In the genomic region with DNA sequence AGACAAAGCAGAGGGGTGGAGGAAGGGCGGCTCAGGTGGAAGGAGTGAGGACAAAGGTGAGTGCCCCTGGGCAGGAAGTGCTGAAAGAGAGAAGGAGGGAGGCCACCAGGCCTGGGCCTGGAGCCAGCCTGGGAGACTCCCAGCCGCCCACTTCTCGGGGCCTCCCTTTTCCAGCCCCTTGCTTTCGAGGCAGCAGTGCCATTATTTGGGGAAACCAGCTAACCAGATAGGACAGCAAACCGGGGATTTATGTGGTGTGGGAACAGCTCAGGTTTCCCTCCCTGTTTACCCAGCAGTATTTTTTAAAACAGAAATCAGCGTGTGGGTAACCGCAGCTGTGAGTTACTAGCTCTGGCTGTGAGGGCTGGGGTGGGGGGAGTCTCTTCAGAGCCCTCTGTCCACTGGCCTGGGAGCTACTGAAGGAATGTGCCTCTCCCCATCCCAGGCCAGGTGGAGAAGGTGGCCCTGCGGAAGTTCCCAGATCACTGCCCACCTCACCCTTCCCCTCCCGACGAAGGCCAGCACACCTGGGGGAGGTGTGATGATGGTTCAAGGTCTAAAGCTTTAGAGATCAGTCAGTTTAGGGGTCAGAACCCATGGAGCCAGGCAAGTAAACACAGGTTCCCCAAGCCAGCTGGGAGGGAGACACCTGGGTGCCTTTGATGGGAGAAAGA, we compare ENCODE assay signal across 1 cellular context.
TF ChIP-seq lines count a peak whose summit lies in the region.

No MANE protein-coding gene starts in this region.

TF ChIP-seq in HepG2, 621 proteins besides CTCF, POLR2A, EP300 and RAD21 (continued from another document and continues in another):
- TF ChIP-seq, protein P1, sequence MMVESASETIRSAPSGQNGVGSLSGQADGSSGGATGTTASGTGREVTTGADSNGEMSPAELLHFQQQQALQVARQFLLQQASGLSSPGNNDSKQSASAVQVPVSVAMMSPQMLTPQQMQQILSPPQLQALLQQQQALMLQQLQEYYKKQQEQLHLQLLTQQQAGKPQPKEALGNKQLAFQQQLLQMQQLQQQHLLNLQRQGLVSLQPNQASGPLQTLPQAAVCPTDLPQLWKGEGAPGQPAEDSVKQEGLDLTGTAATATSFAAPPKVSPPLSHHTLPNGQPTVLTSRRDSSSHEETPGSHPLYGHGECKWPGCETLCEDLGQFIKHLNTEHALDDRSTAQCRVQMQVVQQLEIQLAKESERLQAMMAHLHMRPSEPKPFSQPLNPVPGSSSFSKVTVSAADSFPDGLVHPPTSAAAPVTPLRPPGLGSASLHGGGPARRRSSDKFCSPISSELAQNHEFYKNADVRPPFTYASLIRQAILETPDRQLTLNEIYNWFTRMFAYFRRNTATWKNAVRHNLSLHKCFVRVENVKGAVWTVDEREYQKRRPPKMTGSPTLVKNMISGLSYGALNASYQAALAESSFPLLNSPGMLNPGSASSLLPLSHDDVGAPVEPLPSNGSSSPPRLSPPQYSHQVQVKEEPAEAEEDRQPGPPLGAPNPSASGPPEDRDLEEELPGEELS (CRISPR knock-in tag; IDR thresholded peaks at IDR 0.05) = peak; percentile 64
- TF ChIP-seq, protein P2, sequence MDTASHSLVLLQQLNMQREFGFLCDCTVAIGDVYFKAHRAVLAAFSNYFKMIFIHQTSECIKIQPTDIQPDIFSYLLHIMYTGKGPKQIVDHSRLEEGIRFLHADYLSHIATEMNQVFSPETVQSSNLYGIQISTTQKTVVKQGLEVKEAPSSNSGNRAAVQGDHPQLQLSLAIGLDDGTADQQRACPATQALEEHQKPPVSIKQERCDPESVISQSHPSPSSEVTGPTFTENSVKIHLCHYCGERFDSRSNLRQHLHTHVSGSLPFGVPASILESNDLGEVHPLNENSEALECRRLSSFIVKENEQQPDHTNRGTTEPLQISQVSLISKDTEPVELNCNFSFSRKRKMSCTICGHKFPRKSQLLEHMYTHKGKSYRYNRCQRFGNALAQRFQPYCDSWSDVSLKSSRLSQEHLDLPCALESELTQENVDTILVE (CRISPR knock-in tag; IDR thresholded peaks at IDR 0.05) = no peak
- TF ChIP-seq YEATS4 (CRISPR knock-in tag; IDR thresholded peaks at IDR 0.05; ENCODE audit: borderline replicate concordance) (no peak), FOSL1 (CRISPR knock-in tag; IDR thresholded peaks at IDR 0.05; ENCODE audit: borderline replicate concordance) (no peak), TARDBP (CRISPR knock-in tag; IDR thresholded peaks at IDR 0.05) (0 out of 2 replicates have a peak, but pooled peaks have one; percentile 46), SKI (IDR thresholded peaks at IDR 0.05; ENCODE audit: partially characterized antibody) (no peak), ZNF788 (CRISPR knock-in tag; IDR thresholded peaks at IDR 0.05; ENCODE audit: borderline replicate concordance) (no peak), TBP (CRISPR knock-in tag; IDR thresholded peaks at IDR 0.05) (no peak), SNRNP70 (IDR thresholded peaks at IDR 0.05; ENCODE audit: low read depth, low read length) (no peak), ZNF10 (CRISPR knock-in tag; IDR thresholded peaks at IDR 0.05; ENCODE audit: borderline replicate concordance, low read depth) (no peak), ZNF225 (CRISPR knock-in tag; IDR thresholded peaks at IDR 0.05) (no peak), CCAR2 (optimal IDR thresholded peaks at IDR 0.05; ENCODE audit: low read depth, low read length) (no peak), ZNF460 (CRISPR knock-in tag; IDR thresholded peaks at IDR 0.05; ENCODE audit: borderline replicate concordance) (no peak), ZNF263 (CRISPR knock-in tag; IDR thresholded peaks at IDR 0.05) (peak; percentile 18; the same call in 1 of the 2 replicates), BRD4 (CRISPR knock-in tag; IDR thresholded peaks at IDR 0.05) (peak; percentile 36; the same call in 1 of the 2 replicates), TBX2 (CRISPR knock-in tag; IDR thresholded peaks at IDR 0.05; ENCODE audit: borderline replicate concordance) (peak; percentile 95), FOXA3 (CRISPR knock-in tag; IDR thresholded peaks at IDR 0.05) (peak; percentile 46; the same call in 1 of the 2 replicates), ZFP36L1 (CRISPR knock-in tag; IDR thresholded peaks at IDR 0.05) (no peak), ZNF672 (CRISPR knock-in tag; IDR thresholded peaks at IDR 0.05) (no peak), REPIN1 (CRISPR knock-in tag; IDR thresholded peaks at IDR 0.05; ENCODE audit: borderline replicate concordance, low read depth) (peak; percentile 50; the same call in 1 of the 2 replicates), PPARG (CRISPR knock-in tag; conservative IDR thresholded peaks at IDR 0.05) (peak; percentile 82), ZNF879 (CRISPR knock-in tag; IDR thresholded peaks at IDR 0.05) (no peak), TEAD2 (CRISPR knock-in tag; IDR thresholded peaks at IDR 0.05) (no peak), MIER2 (CRISPR knock-in tag; IDR thresholded peaks at IDR 0.05) (0 out of 2 replicates have a peak, but pooled peaks have one; percentile 12), CEBPB (IDR thresholded peaks at IDR 0.05; ENCODE audit: borderline replicate concordance, low read depth, low read length) (no peak), NFIC (IDR thresholded peaks at IDR 0.05; ENCODE audit: low read length) (no peak), MED1 (CRISPR knock-in tag; IDR thresholded peaks at IDR 0.05) (peak; percentile 33; the same call in 1 of the 2 replicates), ZNF543 (CRISPR knock-in tag; IDR thresholded peaks at IDR 0.05) (peak; percentile 95), ZNF615 (CRISPR knock-in tag; IDR thresholded peaks at IDR 0.05; ENCODE audit: borderline replicate concordance) (no peak), ZNF547 (CRISPR knock-in tag; IDR thresholded peaks at IDR 0.05) (peak; percentile 2; the same call in 1 of the 2 replicates), ZNF383 (CRISPR knock-in tag; IDR thresholded peaks at IDR 0.05; ENCODE audit: borderline replicate concordance) (0 out of 2 replicates have a peak, but pooled peaks have one; percentile 90), BORCS8-MEF2B (CRISPR knock-in tag; IDR thresholded peaks at IDR 0.05) (peak; percentile 18; the same call in 1 of the 2 replicates), NFYB (CRISPR knock-in tag; IDR thresholded peaks at IDR 0.05) (no peak), ZNF567 (CRISPR knock-in tag; IDR thresholded peaks at IDR 0.05; ENCODE audit: borderline replicate concordance) (no peak), ZNF83 (CRISPR knock-in tag; IDR thresholded peaks at IDR 0.05; ENCODE audit: borderline replicate concordance) (no peak), GABPB1 (CRISPR knock-in tag; IDR thresholded peaks at IDR 0.05) (peak; percentile 51), ZNF350 (CRISPR knock-in tag; IDR thresholded peaks at IDR 0.05; ENCODE audit: borderline replicate concordance, low read depth) (peak; percentile 23; the same call in 1 of the 2 replicates), MEIS2 (CRISPR knock-in tag; IDR thresholded peaks at IDR 0.05) (0 out of 2 replicates have a peak, but pooled peaks have one; percentile 46), ZNF235 (CRISPR knock-in tag; IDR thresholded peaks at IDR 0.05; ENCODE audit: borderline replicate concordance) (no peak), ZNF589 (CRISPR knock-in tag; conservative IDR thresholded peaks at IDR 0.05) (no peak), FOXA1 (IDR thresholded peaks at IDR 0.05) (no peak), FOXA1 (CRISPR knock-in tag; IDR thresholded peaks at IDR 0.05) (0 out of 2 replicates have a peak, but pooled peaks have one; percentile 44), ZNF768 (CRISPR knock-in tag; IDR thresholded peaks at IDR 0.05) (no peak), ZBTB7A (CRISPR knock-in tag; IDR thresholded peaks at IDR 0.05) (peak; percentile 73; the same call in 1 of the 2 replicates), ARNTL (CRISPR knock-in tag; IDR thresholded peaks at IDR 0.05) (peak; percentile 35; the same call in 1 of the 2 replicates), ZFP41 (CRISPR knock-in tag; IDR thresholded peaks at IDR 0.05; ENCODE audit: borderline replicate concordance) (no peak)
- TF ChIP-seq, protein P3, sequence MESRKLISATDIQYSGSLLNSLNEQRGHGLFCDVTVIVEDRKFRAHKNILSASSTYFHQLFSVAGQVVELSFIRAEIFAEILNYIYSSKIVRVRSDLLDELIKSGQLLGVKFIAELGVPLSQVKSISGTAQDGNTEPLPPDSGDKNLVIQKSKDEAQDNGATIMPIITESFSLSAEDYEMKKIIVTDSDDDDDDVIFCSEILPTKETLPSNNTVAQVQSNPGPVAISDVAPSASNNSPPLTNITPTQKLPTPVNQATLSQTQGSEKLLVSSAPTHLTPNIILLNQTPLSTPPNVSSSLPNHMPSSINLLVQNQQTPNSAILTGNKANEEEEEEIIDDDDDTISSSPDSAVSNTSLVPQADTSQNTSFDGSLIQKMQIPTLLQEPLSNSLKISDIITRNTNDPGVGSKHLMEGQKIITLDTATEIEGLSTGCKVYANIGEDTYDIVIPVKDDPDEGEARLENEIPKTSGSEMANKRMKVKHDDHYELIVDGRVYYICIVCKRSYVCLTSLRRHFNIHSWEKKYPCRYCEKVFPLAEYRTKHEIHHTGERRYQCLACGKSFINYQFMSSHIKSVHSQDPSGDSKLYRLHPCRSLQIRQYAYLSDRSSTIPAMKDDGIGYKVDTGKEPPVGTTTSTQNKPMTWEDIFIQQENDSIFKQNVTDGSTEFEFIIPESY (CRISPR knock-in tag; IDR thresholded peaks at IDR 0.05) = no peak
- TF ChIP-seq, protein P4, sequence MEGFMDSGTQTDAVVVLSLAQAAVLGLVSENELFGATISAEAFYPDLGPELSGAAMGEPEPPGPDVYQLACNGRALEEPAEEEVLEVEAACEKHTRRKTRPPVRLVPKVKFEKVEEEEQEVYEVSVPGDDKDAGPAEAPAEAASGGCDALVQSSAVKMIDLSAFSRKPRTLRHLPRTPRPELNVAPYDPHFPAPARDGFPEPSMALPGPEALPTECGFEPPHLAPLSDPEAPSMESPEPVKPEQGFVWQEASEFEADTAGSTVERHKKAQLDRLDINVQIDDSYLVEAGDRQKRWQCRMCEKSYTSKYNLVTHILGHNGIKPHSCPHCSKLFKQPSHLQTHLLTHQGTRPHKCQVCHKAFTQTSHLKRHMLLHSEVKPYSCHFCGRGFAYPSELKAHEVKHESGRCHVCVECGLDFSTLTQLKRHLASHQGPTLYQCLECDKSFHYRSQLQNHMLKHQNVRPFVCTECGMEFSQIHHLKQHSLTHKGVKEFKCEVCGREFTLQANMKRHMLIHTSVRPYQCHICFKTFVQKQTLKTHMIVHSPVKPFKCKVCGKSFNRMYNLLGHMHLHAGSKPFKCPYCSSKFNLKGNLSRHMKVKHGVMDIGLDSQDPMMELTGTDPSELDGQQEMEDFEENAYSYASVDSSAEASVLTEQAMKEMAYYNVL (CRISPR knock-in tag; IDR thresholded peaks at IDR 0.05; ENCODE audit: borderline replicate concordance) = peak; percentile 50; the same call in 1 of the 2 replicates
- TF ChIP-seq, protein P5, sequence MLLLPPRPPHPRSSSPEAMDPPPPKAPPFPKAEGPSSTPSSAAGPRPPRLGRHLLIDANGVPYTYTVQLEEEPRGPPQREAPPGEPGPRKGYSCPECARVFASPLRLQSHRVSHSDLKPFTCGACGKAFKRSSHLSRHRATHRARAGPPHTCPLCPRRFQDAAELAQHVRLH (CRISPR knock-in tag; IDR thresholded peaks at IDR 0.05; ENCODE audit: borderline replicate concordance, low read depth) = peak; percentile 22; the same call in 1 of the 2 replicates
- TF ChIP-seq, protein P6, sequence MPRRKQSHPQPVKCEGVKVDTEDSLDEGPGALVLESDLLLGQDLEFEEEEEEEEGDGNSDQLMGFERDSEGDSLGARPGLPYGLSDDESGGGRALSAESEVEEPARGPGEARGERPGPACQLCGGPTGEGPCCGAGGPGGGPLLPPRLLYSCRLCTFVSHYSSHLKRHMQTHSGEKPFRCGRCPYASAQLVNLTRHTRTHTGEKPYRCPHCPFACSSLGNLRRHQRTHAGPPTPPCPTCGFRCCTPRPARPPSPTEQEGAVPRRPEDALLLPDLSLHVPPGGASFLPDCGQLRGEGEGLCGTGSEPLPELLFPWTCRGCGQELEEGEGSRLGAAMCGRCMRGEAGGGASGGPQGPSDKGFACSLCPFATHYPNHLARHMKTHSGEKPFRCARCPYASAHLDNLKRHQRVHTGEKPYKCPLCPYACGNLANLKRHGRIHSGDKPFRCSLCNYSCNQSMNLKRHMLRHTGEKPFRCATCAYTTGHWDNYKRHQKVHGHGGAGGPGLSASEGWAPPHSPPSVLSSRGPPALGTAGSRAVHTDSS (CRISPR knock-in tag; conservative IDR thresholded peaks at IDR 0.05) = no peak
- TF ChIP-seq, protein P7, sequence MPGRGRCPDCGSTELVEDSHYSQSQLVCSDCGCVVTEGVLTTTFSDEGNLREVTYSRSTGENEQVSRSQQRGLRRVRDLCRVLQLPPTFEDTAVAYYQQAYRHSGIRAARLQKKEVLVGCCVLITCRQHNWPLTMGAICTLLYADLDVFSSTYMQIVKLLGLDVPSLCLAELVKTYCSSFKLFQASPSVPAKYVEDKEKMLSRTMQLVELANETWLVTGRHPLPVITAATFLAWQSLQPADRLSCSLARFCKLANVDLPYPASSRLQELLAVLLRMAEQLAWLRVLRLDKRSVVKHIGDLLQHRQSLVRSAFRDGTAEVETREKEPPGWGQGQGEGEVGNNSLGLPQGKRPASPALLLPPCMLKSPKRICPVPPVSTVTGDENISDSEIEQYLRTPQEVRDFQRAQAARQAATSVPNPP (CRISPR knock-in tag; IDR thresholded peaks at IDR 0.05) = 0 out of 2 replicates have a peak, but pooled peaks have one; percentile 22
- TF ChIP-seq, protein P8, sequence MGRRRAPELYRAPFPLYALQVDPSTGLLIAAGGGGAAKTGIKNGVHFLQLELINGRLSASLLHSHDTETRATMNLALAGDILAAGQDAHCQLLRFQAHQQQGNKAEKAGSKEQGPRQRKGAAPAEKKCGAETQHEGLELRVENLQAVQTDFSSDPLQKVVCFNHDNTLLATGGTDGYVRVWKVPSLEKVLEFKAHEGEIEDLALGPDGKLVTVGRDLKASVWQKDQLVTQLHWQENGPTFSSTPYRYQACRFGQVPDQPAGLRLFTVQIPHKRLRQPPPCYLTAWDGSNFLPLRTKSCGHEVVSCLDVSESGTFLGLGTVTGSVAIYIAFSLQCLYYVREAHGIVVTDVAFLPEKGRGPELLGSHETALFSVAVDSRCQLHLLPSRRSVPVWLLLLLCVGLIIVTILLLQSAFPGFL (CRISPR knock-in tag; IDR thresholded peaks at IDR 0.05) = 0 out of 2 replicates have a peak, but pooled peaks have one; percentile 33
- TF ChIP-seq, protein P9, sequence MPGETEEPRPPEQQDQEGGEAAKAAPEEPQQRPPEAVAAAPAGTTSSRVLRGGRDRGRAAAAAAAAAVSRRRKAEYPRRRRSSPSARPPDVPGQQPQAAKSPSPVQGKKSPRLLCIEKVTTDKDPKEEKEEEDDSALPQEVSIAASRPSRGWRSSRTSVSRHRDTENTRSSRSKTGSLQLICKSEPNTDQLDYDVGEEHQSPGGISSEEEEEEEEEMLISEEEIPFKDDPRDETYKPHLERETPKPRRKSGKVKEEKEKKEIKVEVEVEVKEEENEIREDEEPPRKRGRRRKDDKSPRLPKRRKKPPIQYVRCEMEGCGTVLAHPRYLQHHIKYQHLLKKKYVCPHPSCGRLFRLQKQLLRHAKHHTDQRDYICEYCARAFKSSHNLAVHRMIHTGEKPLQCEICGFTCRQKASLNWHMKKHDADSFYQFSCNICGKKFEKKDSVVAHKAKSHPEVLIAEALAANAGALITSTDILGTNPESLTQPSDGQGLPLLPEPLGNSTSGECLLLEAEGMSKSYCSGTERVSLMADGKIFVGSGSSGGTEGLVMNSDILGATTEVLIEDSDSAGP (CRISPR knock-in tag; IDR thresholded peaks at IDR 0.05; ENCODE audit: borderline replicate concordance) = 0 out of 2 replicates have a peak, but pooled peaks have one; percentile 61
- TF ChIP-seq, protein P10, sequence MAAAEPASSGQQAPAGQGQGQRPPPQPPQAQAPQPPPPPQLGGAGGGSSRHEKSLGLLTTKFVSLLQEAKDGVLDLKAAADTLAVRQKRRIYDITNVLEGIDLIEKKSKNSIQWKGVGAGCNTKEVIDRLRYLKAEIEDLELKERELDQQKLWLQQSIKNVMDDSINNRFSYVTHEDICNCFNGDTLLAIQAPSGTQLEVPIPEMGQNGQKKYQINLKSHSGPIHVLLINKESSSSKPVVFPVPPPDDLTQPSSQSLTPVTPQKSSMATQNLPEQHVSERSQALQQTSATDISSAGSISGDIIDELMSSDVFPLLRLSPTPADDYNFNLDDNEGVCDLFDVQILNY (CRISPR knock-in tag; conservative IDR thresholded peaks at IDR 0.05) = no peak
